9 cellular contexts compared by ENCODE assay signal in the genomic region with DNA sequence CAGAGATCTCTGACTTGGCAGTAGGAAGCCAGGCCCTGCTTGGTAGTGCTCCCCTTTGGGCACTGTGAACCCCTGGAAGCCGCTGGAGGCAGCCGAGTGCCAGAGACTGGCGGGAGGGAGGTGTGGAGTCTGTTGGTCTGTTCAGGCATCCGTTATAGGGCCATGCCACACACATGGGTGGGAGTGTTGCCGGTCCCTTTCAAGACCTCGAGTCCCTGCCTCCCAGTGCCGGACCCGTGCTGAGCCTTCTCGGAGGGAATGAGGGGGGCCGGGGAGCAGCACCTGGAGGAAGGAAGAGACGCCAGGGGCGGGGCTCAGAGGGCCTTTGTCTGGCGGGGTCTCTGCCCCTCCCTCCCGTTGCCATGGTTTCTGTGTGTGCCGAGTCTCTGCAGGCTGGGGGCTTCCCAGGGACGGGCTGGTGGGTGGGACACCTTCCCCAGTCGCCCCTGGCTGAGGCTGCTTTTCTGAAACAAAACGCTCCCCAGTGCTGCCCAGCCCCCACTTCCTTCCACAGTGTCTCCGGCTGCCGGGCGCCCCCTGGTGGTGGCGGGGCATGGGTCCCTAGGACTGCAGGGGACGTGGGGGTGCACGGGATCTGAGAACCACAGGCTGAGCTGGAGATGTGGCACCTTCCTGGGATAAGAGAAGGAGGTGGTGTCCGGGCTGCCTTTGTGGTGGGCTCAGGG. TPM values are rescaled to one million over a fixed set of nuclear protein-coding genes. Genes with fewer than 3 reads are reported as not detected.
DNase-seq lines count a peak whose midpoint lies in the region; ATAC-seq and TF ChIP-seq lines count a peak whose summit lies in the region.
"Had no signal": no experiment of that assay in that cellular context is flagged by ENCODE, and none has a peak within 500 bp of the region (broad histone marks: within the 10 kb centered on the region; RNA-seq: fewer than 3 reads in every experiment).

No MANE protein-coding gene starts in this region.

- H3K36me3 ChIP-seq in BE2C (no peaks in the 10 kb centered on the region), NT2/D1 (ENCODE audit: insufficient read depth, insufficient read length, low read length) (peaks cover 72% of the 10 kb centered on the region)

- DNase-seq in BE2C (peak; percentile 89), NT2/D1 (ENCODE audit: low read depth, low spot score) (peak; percentile 93), activated T-cell treated with anti-CD3 and anti-CD28 coated beads for 1 hour (ENCODE audit: low read depth) (peak; percentile 99), epithelial cell of esophagus (ENCODE audit: low read depth) (peak; percentile 90), mucosa of gallbladder (ENCODE audit: low spot score) (peak; percentile 88)
- peak; percentile 90 to 98 for DNase-seq in stimulated activated CD8-positive, alpha-beta memory T cell treated with anti-CD3 and anti-CD28 coated beads, Interleukin-4, amount 100 ng/mL, for 1 hour (ENCODE audit: low read depth in 2 of 2, low spot score in 1 of 2)

- H3K4me3 ChIP-seq in BE2C (ENCODE audit: low read depth, low read length) (peak overlapping the region; percentile 55), NT2/D1 (ENCODE audit: insufficient read length, low read depth) (no peak overlapping the region), epithelial cell of esophagus (ENCODE audit: low read length) (peak overlapping the region; percentile 27)

- H3K27me3 ChIP-seq in BE2C (no peaks in the 10 kb centered on the region), NT2/D1 (ENCODE audit: insufficient read depth, insufficient read length) (no peaks in the 10 kb centered on the region)

- TF ChIP-seq CTCF in BE2C (IDR thresholded peaks at IDR 0.05; ENCODE audit: low read depth, low read length) = peak; percentile 81
- peak; percentile 93 for TF ChIP-seq CTCF in epithelial cell of esophagus (IDR thresholded peaks at IDR 0.05; ENCODE audit: insufficient read depth, low read depth, low read length, missing control alignments)

- H3K9me3 ChIP-seq in BE2C (no peaks in the 10 kb centered on the region), NT2/D1 (ENCODE audit: insufficient read depth, low read length) (no peaks in the 10 kb centered on the region)

- H3K4me1 ChIP-seq in BE2C (peaks cover 4% of the 10 kb centered on the region), NT2/D1 (ENCODE audit: insufficient read depth, insufficient read length) (peaks cover 73% of the 10 kb centered on the region)

- peak overlapping the region; percentile 76 for H3K9ac ChIP-seq in NT2/D1 (ENCODE audit: insufficient read length, low read depth)

- ATAC-seq in GM19043 (IDR thresholded peaks at IDR 0.05; ENCODE audit: low read depth, unreplicated experiment) = peak; percentile 68
- peak; percentile 63 for ATAC-seq in HG03439 (IDR thresholded peaks at IDR 0.05; ENCODE audit: unreplicated experiment)

RNA-seq across cellular contexts. Expression of a gene that starts 10.0 kb away (rescaled TPM):
- 107 TPM for polyA plus RNA-seq in BE2C (2012; ENCODE audit: insufficient read depth, insufficient read length, low read depth)
- total RNA-seq in mucosa of gallbladder = 261 TPM

RNA-seq across cellular contexts. Expression of a gene that starts 23.0 kb away (rescaled TPM):
- 1.5 TPM for polyA plus RNA-seq in BE2C (2012; ENCODE audit: insufficient read depth, insufficient read length, low read depth)
- 87.0 TPM for total RNA-seq in mucosa of gallbladder

RNA-seq across cellular contexts. Expression of a gene that starts 32.9 kb away (rescaled TPM):
- polyA plus RNA-seq in BE2C (2012; ENCODE audit: insufficient read depth, insufficient read length, low read depth) = not detected
- total RNA-seq in mucosa of gallbladder = 0.95 TPM
- total RNA-seq: T-helper 2 cell treated with Interferon-gamma antibody and Interleukin-4, amounts not matched to agents 100 ng/mL and 5 ng/mL, for 36 hours had no signal

RNA-seq across cellular contexts. Expression of a gene that starts 40.9 kb away (rescaled TPM):
- 0.43 TPM for polyA plus RNA-seq in BE2C (2012; ENCODE audit: insufficient read depth, insufficient read length, low read depth)
- total RNA-seq in mucosa of gallbladder = 2.2 TPM
- total RNA-seq: T-helper 2 cell treated with Interferon-gamma antibody and Interleukin-4, amounts not matched to agents 100 ng/mL and 5 ng/mL, for 36 hours had no signal

RNA-seq across cellular contexts. Expression of a gene that starts 46.3 kb away (rescaled TPM):
- polyA plus RNA-seq in BE2C (2012; ENCODE audit: insufficient read depth, insufficient read length, low read depth) = 300 TPM
- total RNA-seq in mucosa of gallbladder = 74.8 TPM
